In genomic region chrX:83997781-83998180, GRCh38 we compare ENCODE assay signal across 7 cellular contexts.
"Had no signal": no experiment of that assay in that cellular context is flagged by ENCODE, and none has a peak within 500 bp of the region (broad histone marks: within the 10 kb centered on the region; RNA-seq: fewer than 3 reads in every experiment).

No MANE protein-coding gene starts in this region.

- DNase-seq: GM23248, GOT3, H7, H9, HCEC 1CT, HFFc6 had no signal

- H3K27ac ChIP-seq: GM23248 had no signal

- H3K27ac Mint-ChIP-seq: H9, HFFc6 had no signal

- H2AFZ ChIP-seq: GM23248 had no signal

- H3K9me3 Mint-ChIP-seq: HFFc6 had no signal

- H3K4me3 Mint-ChIP-seq: H9, HFFc6 had no signal

- H3K4me3 ChIP-seq: GM23248 had no signal

- ATAC-seq: HCT116 had no signal
